Comparison of ENCODE assay signal across 9 cellular contexts in the genomic region with DNA sequence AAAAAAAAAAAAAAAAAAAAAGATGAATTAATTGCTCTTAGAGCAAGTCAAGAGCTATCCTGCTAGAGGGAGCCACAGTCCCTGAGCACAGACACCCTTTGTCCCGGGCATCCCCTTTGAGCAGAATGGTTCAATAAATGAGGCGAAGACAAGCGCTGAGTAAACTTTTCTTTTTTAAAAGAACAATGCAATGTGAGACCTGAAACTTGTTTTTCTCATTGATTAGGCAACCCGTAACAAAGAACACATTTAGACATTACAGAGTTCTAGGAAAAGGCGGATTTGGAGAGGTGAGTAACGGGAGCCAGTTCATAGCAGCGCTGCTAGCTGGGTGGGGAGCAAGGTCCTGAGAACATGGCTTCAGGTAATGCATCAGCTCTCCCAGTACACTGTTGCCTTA. TPM values are rescaled to one million over a fixed set of nuclear protein-coding genes. Genes with fewer than 3 reads are reported as not detected.
DNase-seq lines count a peak whose midpoint lies in the region; ATAC-seq and TF ChIP-seq lines count a peak whose summit lies in the region.
"Had no signal": no experiment of that assay in that cellular context is flagged by ENCODE, and none has a peak within 500 bp of the region (broad histone marks: within the 10 kb centered on the region; RNA-seq: fewer than 3 reads in every experiment).

No MANE protein-coding gene starts in this region.

- H3K4me1 ChIP-seq in neural progenitor cell: no peaks in the 10 kb centered on the region
- H3K4me1 ChIP-seq: upper lobe of left lung had no signal

- H3K9ac ChIP-seq in neural progenitor cell: no peak overlapping the region

- H3K27ac Mint-ChIP-seq in neural progenitor cell: no peak overlapping the region

- H4K20me1 ChIP-seq in neural progenitor cell (ENCODE audit: low read depth): no peaks in the 10 kb centered on the region

- no peaks in the 10 kb centered on the region for H3K36me3 Mint-ChIP-seq in neural progenitor cell

- no peaks in the 10 kb centered on the region for H3K9me3 ChIP-seq in neural progenitor cell (ENCODE audit: low read depth)
- H3K9me3 ChIP-seq: upper lobe of left lung had no signal

- H3K27me3 Mint-ChIP-seq in neural progenitor cell (ENCODE audit: insufficient read depth, low read depth): no peaks in the 10 kb centered on the region

- H3K4me2 ChIP-seq in neural progenitor cell: no peak overlapping the region

- H3K27me3 ChIP-seq in neural progenitor cell: no peaks in the 10 kb centered on the region
- H3K27me3 ChIP-seq: upper lobe of left lung had no signal

- no peak overlapping the region for H3K4me3 ChIP-seq in neural progenitor cell
- H3K4me3 ChIP-seq: upper lobe of left lung had no signal

- H3K79me2 ChIP-seq in neural progenitor cell (ENCODE audit: low read depth): no peaks in the 10 kb centered on the region

- H3K36me3 ChIP-seq in neural progenitor cell: no peaks in the 10 kb centered on the region
- H3K36me3 ChIP-seq: upper lobe of left lung had no signal

- no peak overlapping the region for H3K4me3 Mint-ChIP-seq in neural progenitor cell

- H3F3A ChIP-seq in neural progenitor cell (ENCODE audit: low read depth): no peaks in the 10 kb centered on the region

- H3K27ac ChIP-seq in neural progenitor cell: no peak overlapping the region
- H3K27ac ChIP-seq: upper lobe of left lung had no signal

- TF ChIP-seq CTCF in neural progenitor cell (IDR thresholded peaks at IDR 0.05): peak; percentile 46

- no peak for DNase-seq in activated CD4-positive, CD25-positive, alpha-beta regulatory T cell (lab: John Stamatoyannopoulos, UW)
- DNase-seq in NCI-H146 (lab: John Stamatoyannopoulos, UW) (peak; percentile 67), dermis blood vessel endothelial cell (peak; percentile 19), neural progenitor cell (ENCODE audit: low spot score) (peak; percentile 65), Kasumi-1 (lab: John Stamatoyannopoulos, UW) (no peak), GF-D8 (lab: John Stamatoyannopoulos, UW) (no peak)
- DNase-seq: upper lobe of left lung had no signal

- H3K4me1 Mint-ChIP-seq in neural progenitor cell: no peaks in the 10 kb centered on the region

- H2AFZ ChIP-seq in neural progenitor cell (replicated peaks): peak overlapping the region; percentile 91

- H3K9me3 Mint-ChIP-seq in neural progenitor cell: no peaks in the 10 kb centered on the region

- peak; percentile 20 to 30 for ATAC-seq in activated CD4-positive, CD25-positive, alpha-beta regulatory T cell treated with anti-CD3 and anti-CD28 coated beads, Interleukin-2, amount 50 U/mL, for 24 hours
- ATAC-seq in GM18858 (IDR thresholded peaks at IDR 0.05; ENCODE audit: unreplicated experiment): no peak

RNA-seq across cellular contexts. Expression of a gene that starts 46.1 kb away (rescaled TPM):
- 3.4 and 4.4 TPM in 2 replicates for total RNA-seq in dermis blood vessel endothelial cell
- 1.3 and 3.2 TPM in 2 replicates for total RNA-seq in neural progenitor cell (ENCODE audit: low replicate concordance)

RNA-seq across cellular contexts. Expression of a gene that starts 46.2 kb away (rescaled TPM):
- 18.5 and 32.4 TPM in 2 replicates for total RNA-seq in dermis blood vessel endothelial cell
- 16.8 and 22.0 TPM in 2 replicates for total RNA-seq in neural progenitor cell (ENCODE audit: low replicate concordance)

Comparison
In these comparisons a context has a peak if more than half of its experiments do, and no peak if none do; other contexts are left out.
1. DNase-seq: peak in NCI-H146 (single experiment), dermis blood vessel endothelial cell (single experiment) and neural progenitor cell (single experiment); none in activated CD4-positive, CD25-positive, alpha-beta regulatory T cell (0 of 4), Kasumi-1 (0 of 2) and GF-D8 (single experiment).